Comparison of ENCODE assay signal across 8 cellular contexts in genomic region chr7:157851501-157852067, GRCh38.
DNase-seq lines count a peak whose midpoint lies in the region; ATAC-seq, FAIRE-seq and TF ChIP-seq lines count a peak whose summit lies in the region.

No MANE protein-coding gene starts in this region.

- H3K4me1 ChIP-seq in astrocyte (ENCODE audit: insufficient read depth, low read length) = no peaks in the 10 kb centered on the region
- peaks cover 0 to 20% of the 10 kb centered on the region in 2 donors for H3K4me1 ChIP-seq in naive thymus-derived CD4-positive, alpha-beta T cell (ENCODE audit: control insufficient read depth in 2 of 2, insufficient read depth in 2 of 2, low read length in 2 of 2)

- peak overlapping the region; percentile 69 for H3K4me3 Mint-ChIP-seq in T-helper 2 cell treated with Interferon-gamma antibody and Interleukin-4, amounts not matched to agents 5 μg/mL and 100 μg/mL, for 36 hours
- H3K4me3 Mint-ChIP-seq in astrocyte (ENCODE audit: unreplicated experiment) = no peak overlapping the region
- H3K4me3 Mint-ChIP-seq in naive thymus-derived CD4-positive, alpha-beta T cell = peak overlapping the region; percentile 67 to 86 (median 84)
- H3K4me3 Mint-ChIP-seq in stimulated activated memory B cell treated with anti-CD40 and anti-IgM and Interleukin-4, amounts not matched to agents 10 μg/mL and 1 μg/mL and 100 μg/mL, for 72 hours = no peak overlapping the region

- no peaks in the 10 kb centered on the region for H3K79me2 ChIP-seq in astrocyte (ENCODE audit: insufficient read depth, low read length)

- CTCF ChIA-PET in naive thymus-derived CD4-positive, alpha-beta T cell (lab: Charles Lee) = no interaction called here

- H3K9ac ChIP-seq in astrocyte (ENCODE audit: low read length) = peak overlapping the region; percentile 42

- peak; percentile 86 for ATAC-seq in naive thymus-derived CD4-positive, alpha-beta T cell
- ATAC-seq in stimulated activated memory B cell treated with anti-CD40 and anti-IgM and Interleukin-4, amounts not matched to agents 10 μg/mL and 1 μg/mL and 100 μg/mL, for 72 hours = no peak
- no peak for ATAC-seq in GM21423 (IDR thresholded peaks at IDR 0.05; ENCODE audit: unreplicated experiment)
- ATAC-seq in HG03159 (IDR thresholded peaks at IDR 0.05; ENCODE audit: unreplicated experiment) = no peak

- H3K4me1 Mint-ChIP-seq in T-helper 2 cell treated with Interferon-gamma antibody and Interleukin-4, amounts not matched to agents 5 μg/mL and 100 μg/mL, for 36 hours (ENCODE audit: low read depth) = peaks cover 6% of the 10 kb centered on the region
- H3K4me1 Mint-ChIP-seq in astrocyte (ENCODE audit: low read depth, unreplicated experiment) = no peaks in the 10 kb centered on the region
- H3K4me1 Mint-ChIP-seq in naive thymus-derived CD4-positive, alpha-beta T cell = peaks cover 5 to 30% (median 18%) of the 10 kb centered on the region in 7 donors
- no peaks in the 10 kb centered on the region for H3K4me1 Mint-ChIP-seq in stimulated activated memory B cell treated with anti-CD40 and anti-IgM and Interleukin-4, amounts not matched to agents 10 μg/mL and 1 μg/mL and 100 μg/mL, for 72 hours

- peak overlapping the region; percentile 73 for H2AFZ ChIP-seq in astrocyte (ENCODE audit: low read depth, low read length)

- TF ChIP-seq CTCF in astrocyte (IDR thresholded peaks at IDR 0.05; ENCODE audit: insufficient read depth, low read depth, low read length) = no peak
- no peak for TF ChIP-seq CTCF in GM20000 (IDR thresholded peaks at IDR 0.05; ENCODE audit: extremely low read depth, missing control alignments)

- intact Hi-C loops in naive thymus-derived CD4-positive, alpha-beta T cell (cut with micrococcal nuclease) = loop anchor here (1.0 to 10.0 kb wide), 4 partner anchors 24 to 359 kb away; no protein-coding TSS in a partner anchor

- H3K27ac Mint-ChIP-seq in T-helper 2 cell treated with Interferon-gamma antibody and Interleukin-4, amounts not matched to agents 5 μg/mL and 100 μg/mL, for 36 hours = peak overlapping the region; percentile 88
- no peak overlapping the region for H3K27ac Mint-ChIP-seq in astrocyte (ENCODE audit: unreplicated experiment)
- H3K27ac Mint-ChIP-seq in naive thymus-derived CD4-positive, alpha-beta T cell = peak overlapping the region; percentile 89 to 100 (median 97)
- peak overlapping the region; percentile 31 for H3K27ac Mint-ChIP-seq in stimulated activated memory B cell treated with anti-CD40 and anti-IgM and Interleukin-4, amounts not matched to agents 10 μg/mL and 1 μg/mL and 100 μg/mL, for 72 hours

- no peaks in the 10 kb centered on the region for H3K36me3 Mint-ChIP-seq in T-helper 2 cell treated with Interferon-gamma antibody and Interleukin-4, amounts not matched to agents 5 μg/mL and 100 μg/mL, for 36 hours (ENCODE audit: low read depth)
- no peaks in the 10 kb centered on the region for H3K36me3 Mint-ChIP-seq in astrocyte (ENCODE audit: low read depth, unreplicated experiment)
- H3K36me3 Mint-ChIP-seq in naive thymus-derived CD4-positive, alpha-beta T cell = no peaks in the 10 kb centered on the region
- no peaks in the 10 kb centered on the region for H3K36me3 Mint-ChIP-seq in stimulated activated memory B cell treated with anti-CD40 and anti-IgM and Interleukin-4, amounts not matched to agents 10 μg/mL and 1 μg/mL and 100 μg/mL, for 72 hours

- H3K27ac ChIP-seq in astrocyte (ENCODE audit: low read depth, low read length) = no peak overlapping the region
- peak overlapping the region; percentile 68 for H3K27ac ChIP-seq in naive thymus-derived CD4-positive, alpha-beta T cell (ENCODE audit: low read depth, low read length)

- H3K9me3 Mint-ChIP-seq in T-helper 2 cell treated with Interferon-gamma antibody and Interleukin-4, amounts not matched to agents 5 μg/mL and 100 μg/mL, for 36 hours = no peaks in the 10 kb centered on the region
- H3K9me3 Mint-ChIP-seq in astrocyte (ENCODE audit: unreplicated experiment) = peaks cover 28% of the 10 kb centered on the region
- no peaks in the 10 kb centered on the region for H3K9me3 Mint-ChIP-seq in naive thymus-derived CD4-positive, alpha-beta T cell
- peaks cover 3% of the 10 kb centered on the region for H3K9me3 Mint-ChIP-seq in stimulated activated memory B cell treated with anti-CD40 and anti-IgM and Interleukin-4, amounts not matched to agents 10 μg/mL and 1 μg/mL and 100 μg/mL, for 72 hours

- H3K4me2 ChIP-seq in astrocyte (ENCODE audit: low read length) = peak overlapping the region; percentile 80

- no peaks in the 10 kb centered on the region for H3K36me3 ChIP-seq in astrocyte (ENCODE audit: insufficient read depth, low read length)
- H3K36me3 ChIP-seq in naive thymus-derived CD4-positive, alpha-beta T cell (ENCODE audit: control insufficient read depth in 2 of 3, insufficient read depth in 3 of 3, low read length in 3 of 3) = no peaks in the 10 kb centered on the region

- DNase-seq in Kasumi-1 (lab: John Stamatoyannopoulos, UW) (peak; percentile 83 to 84), astrocyte (ENCODE audit: low read depth) (peak; percentile 1), GM20000 (ENCODE audit: low spot score) (no peak)
- peak; percentile 83 for DNase-seq in T-helper 2 cell treated with Interferon-gamma antibody and Interleukin-4, amounts not matched to agents 5 μg/mL and 100 μg/mL, for 36 hours (ENCODE audit: low spot score)
- DNase-seq in naive thymus-derived CD4-positive, alpha-beta T cell = peak; percentile 57 to 90 (median 82)

- no peak for FAIRE-seq in astrocyte (lab: Jason Lieb, UNC)

- H3K27me3 Mint-ChIP-seq in T-helper 2 cell treated with Interferon-gamma antibody and Interleukin-4, amounts not matched to agents 5 μg/mL and 100 μg/mL, for 36 hours (ENCODE audit: low read depth) = no peaks in the 10 kb centered on the region
- no peaks in the 10 kb centered on the region for H3K27me3 Mint-ChIP-seq in astrocyte (ENCODE audit: low read depth, unreplicated experiment)
- H3K27me3 Mint-ChIP-seq in naive thymus-derived CD4-positive, alpha-beta T cell = no peaks in the 10 kb centered on the region
- H3K27me3 Mint-ChIP-seq in stimulated activated memory B cell treated with anti-CD40 and anti-IgM and Interleukin-4, amounts not matched to agents 10 μg/mL and 1 μg/mL and 100 μg/mL, for 72 hours = peaks cover 9% of the 10 kb centered on the region

- H3K9me3 ChIP-seq in astrocyte (ENCODE audit: insufficient read depth, low read depth, low read length) = no peaks in the 10 kb centered on the region
- H3K9me3 ChIP-seq in naive thymus-derived CD4-positive, alpha-beta T cell (ENCODE audit: control insufficient read depth in 2 of 3, low read length in 3 of 3) = no peaks in the 10 kb centered on the region

- no peaks in the 10 kb centered on the region for H3K27me3 ChIP-seq in astrocyte (ENCODE audit: insufficient read depth, low read length)
- no peaks in the 10 kb centered on the region for H3K27me3 ChIP-seq in naive thymus-derived CD4-positive, alpha-beta T cell (ENCODE audit: control insufficient read depth in 2 of 2, insufficient read depth in 2 of 2, low read length in 2 of 2)

- no peak overlapping the region for H3K4me3 ChIP-seq in astrocyte (ENCODE audit: insufficient read depth, low read depth, low read length)
- peak overlapping the region; percentile 46 for H3K4me3 ChIP-seq in naive thymus-derived CD4-positive, alpha-beta T cell (ENCODE audit: low read length)

- POLR2A ChIA-PET in naive thymus-derived CD4-positive, alpha-beta T cell (lab: Charles Lee) = interaction anchor here (0.8 to 3.8 kb wide), 9 partner anchors 10 to 374 kb away, joined by 3 to 43 read pairs (median 4); no protein-coding TSS in a partner anchor

- H4K20me1 ChIP-seq in astrocyte (ENCODE audit: insufficient read depth, low read length) = no peaks in the 10 kb centered on the region

Comparison
In these comparisons a context has a peak if more than half of its experiments do, and no peak if none do; other contexts are left out.
1. H3K4me3 Mint-ChIP-seq: peak in T-helper 2 cell treated with Interferon-gamma antibody and Interleukin-4, amounts not matched to agents 5 μg/mL and 100 μg/mL, for 36 hours (single experiment) and naive thymus-derived CD4-positive, alpha-beta T cell (10 of 10); none in astrocyte (single experiment) and stimulated activated memory B cell treated with anti-CD40 and anti-IgM and Interleukin-4, amounts not matched to agents 10 μg/mL and 1 μg/mL and 100 μg/mL, for 72 hours (single experiment).